15 cellular contexts compared by ENCODE assay signal in genomic region chr17:62426214-62426613, GRCh38. TPM values are rescaled to one million over a fixed set of nuclear protein-coding genes. Genes with fewer than 3 reads are reported as not detected.
"Had no signal": no experiment of that assay in that cellular context is flagged by ENCODE, and none has a peak within 500 bp of the region (broad histone marks: within the 10 kb centered on the region; RNA-seq: fewer than 3 reads in every experiment).

No MANE protein-coding gene starts in this region.

RNA-seq across cellular contexts. Expression of gene EFCAB3, which starts 45.9 kb away (rescaled TPM):
- total RNA-seq: stomach, subcutaneous adipose tissue, suprapubic skin, temporal lobe, thoracic aorta, thyroid gland, tibial nerve, transverse colon, upper lobe of left lung, upper lobe of right lung, ureter, urinary bladder, uterus, vagina had no signal
- polyA plus RNA-seq: stomach, thymus, urinary bladder had no signal
